In the genomic region with DNA sequence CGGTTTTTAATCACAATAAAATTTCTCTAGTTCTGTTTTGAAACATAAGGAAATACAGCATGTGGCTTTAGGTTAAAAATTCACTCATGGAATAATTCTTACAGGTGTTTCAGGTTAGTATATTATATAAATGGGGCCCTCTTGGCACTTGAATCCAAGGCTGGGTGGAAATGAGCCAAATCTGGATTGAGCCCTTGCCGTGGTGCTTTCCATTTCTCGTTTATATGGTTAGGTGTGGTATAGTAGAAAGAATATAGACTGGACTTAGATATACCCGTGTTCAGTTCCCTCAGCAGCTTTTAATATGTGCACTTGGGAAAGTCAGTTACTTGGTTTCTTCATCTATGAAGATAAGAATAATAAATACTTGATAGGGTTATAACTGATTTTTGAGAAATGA, we compare ENCODE assay signal across 18 cellular contexts. TPM values are rescaled to one million over a fixed set of nuclear protein-coding genes. Genes with fewer than 3 reads are reported as not detected.
DNase-seq lines count a peak whose midpoint lies in the region; ATAC-seq, FAIRE-seq and TF ChIP-seq lines count a peak whose summit lies in the region.
"Had no signal": no experiment of that assay in that cellular context is flagged by ENCODE, and none has a peak within 500 bp of the region (broad histone marks: within the 10 kb centered on the region; RNA-seq: fewer than 3 reads in every experiment).

No MANE protein-coding gene starts in this region.

- no peak overlapping the region for H3K4ac ChIP-seq in IMR-90 (ENCODE audit: low read depth, low read length)

- BruUV-seq in IMR-90 (replicated peaks; lab: Mats Ljungman, UMichigan) = no TSS peak

- H3K4me1 Mint-ChIP-seq in CD8-positive, alpha-beta T cell (ENCODE audit: low read depth) = peaks cover 84% of the 10 kb centered on the region
- H3K4me1 Mint-ChIP-seq in natural killer cell = peaks cover 51 to 71% of the 10 kb centered on the region in 2 donors

- in situ Hi-C loops in IMR-90 (cut with MboI; ENCODE audit: low sequenced_read_pairs) = loop anchor here (25.0 kb wide), 1 partner anchor 967 kb away; no protein-coding TSS in a partner anchor

- H3K4me1 ChIP-seq in IMR-90 (ENCODE audit: control insufficient read depth, insufficient read depth, low read length) = peaks cover 10% of the 10 kb centered on the region
- peaks cover 23% of the 10 kb centered on the region for H3K4me1 ChIP-seq in colonic mucosa
- H3K4me1 ChIP-seq in mucosa of descending colon (ENCODE audit: low read depth) = peaks cover 46% of the 10 kb centered on the region
- H3K4me1 ChIP-seq in small intestine (ENCODE audit: control insufficient read depth in 2 of 2, insufficient read depth in 1 of 2, low read depth in 1 of 2, low read length in 1 of 2) = peaks cover 5 to 6% of the 10 kb centered on the region in 2 donors
- H3K4me1 ChIP-seq in CD8-positive, alpha-beta T cell (ENCODE audit: insufficient read depth, low read length) = peaks cover 41% of the 10 kb centered on the region

- POLR2A ChIA-PET in IMR-90 (lab: Charles Lee; ENCODE audit: unreplicated experiment) = no interaction called here
- POLR2A ChIA-PET in CD8-positive, alpha-beta T cell (lab: Charles Lee) = no interaction called here

- no peaks in the 10 kb centered on the region for H3K27me3 Mint-ChIP-seq in CD8-positive, alpha-beta T cell (ENCODE audit: low read depth)
- H3K27me3 Mint-ChIP-seq in natural killer cell (ENCODE audit: low read depth in 2 of 2) = no peaks in the 10 kb centered on the region
- H3K27me3 Mint-ChIP-seq: CD8-positive, alpha-beta memory T cell had no signal

- dilution Hi-C loops in IMR-90 (cut with HindIII; ENCODE audit: low sequenced_read_pairs, unreplicated experiment) = no loop called here

- no peak for DNase-seq in IMR-90
- DNase-seq in colonic mucosa = peak; percentile 82
- peak in 1 of 3 donors; percentile 86 for DNase-seq in mucosa of descending colon
- DNase-seq in small intestine = peak; percentile 76
- DNase-seq in NOMO-1 treated with dmso at 0.1 percent for 144 hours (lab: John Stamatoyannopoulos, UW; ENCODE audit: unreplicated experiment) = no peak
- no peak for DNase-seq in CD8-positive, alpha-beta T cell
- DNase-seq in DMS153 treated with DMSO at 0.1 percent for 48 hours (lab: John Stamatoyannopoulos, UW; ENCODE audit: unreplicated experiment) = no peak
- DNase-seq in natural killer cell = no peak
- DNase-seq: C1 segment of cervical spinal cord; CD8-positive, alpha-beta memory T cell; DMS 273 treated with DMSO at 0.1 percent for 48 hours; DMS53; DMS79 treated with DMSO at 0.1 percent for 48 hours; GF-D8; GOT3 had no signal

- CTCF ChIA-PET in IMR-90 (lab: Yijun Ruan, JAX) = no interaction called here
- CTCF ChIA-PET in CD8-positive, alpha-beta T cell (lab: Charles Lee) = interaction anchor here (4.5 kb wide), 1 partner anchor 26 kb away, joined by 19 read pairs; no protein-coding TSS in a partner anchor

- no peak overlapping the region for H2AFZ ChIP-seq in IMR-90 (replicated peaks; ENCODE audit: low read length, poor library complexity)

- peaks cover 22% of the 10 kb centered on the region for H4K20me1 ChIP-seq in IMR-90 (ENCODE audit: insufficient read depth, low read length)

- 0 out of 2 replicates have a peak, but pooled peaks cover 6% of the 10 kb centered on the region for H3K36me3 ChIP-seq in IMR-90 (ENCODE audit: control insufficient read depth, insufficient read depth, low read length)
- no peaks in the 10 kb centered on the region for H3K36me3 ChIP-seq in colonic mucosa
- no peaks in the 10 kb centered on the region for H3K36me3 ChIP-seq in mucosa of descending colon (ENCODE audit: low read depth)
- H3K36me3 ChIP-seq in small intestine (ENCODE audit: control insufficient read depth in 2 of 2, insufficient read depth in 2 of 2, low read length in 2 of 2) = no peaks in the 10 kb centered on the region
- H3K36me3 ChIP-seq in CD8-positive, alpha-beta T cell (ENCODE audit: insufficient read depth, low read length) = no peaks in the 10 kb centered on the region

- H3K18ac ChIP-seq in IMR-90 (ENCODE audit: low read depth, low read length) = no peak overlapping the region

- H2AK9ac ChIP-seq in IMR-90 (replicated peaks; ENCODE audit: low read depth, low read length, poor library complexity) = no peak overlapping the region

- no peaks in the 10 kb centered on the region for H3K9me3 Mint-ChIP-seq in CD8-positive, alpha-beta T cell
- no peaks in the 10 kb centered on the region for H3K9me3 Mint-ChIP-seq in natural killer cell
- H3K9me3 Mint-ChIP-seq: CD8-positive, alpha-beta memory T cell had no signal

- WGBS in IMR-90 (ENCODE audit: extremely low coverage in 2 of 2, insufficient read length in 1 of 2), 2 experiments = no CpG with 5 or more reads among the region's 4 CpGs
- 10 to 46% (median 23%) methylated on average over 4 of the region's 4 CpGs for WGBS in small intestine, 3 donors

- no peak overlapping the region for H3K23ac ChIP-seq in IMR-90 (ENCODE audit: low read depth, low read length)

- TF ChIP-seq CTCF in IMR-90 (conservative IDR thresholded peaks at IDR 0.05; ENCODE audit: low read depth, low read length) = no peak
- no peak for TF ChIP-seq CTCF in colonic mucosa (IDR thresholded peaks at IDR 0.05)
- TF ChIP-seq CTCF in mucosa of descending colon (IDR thresholded peaks at IDR 0.05) = no peak
- TF ChIP-seq CTCF in CD8-positive, alpha-beta T cell (IDR thresholded peaks at IDR 0.05) = no peak
- TF ChIP-seq CTCF in natural killer cell (IDR thresholded peaks at IDR 0.05) = no peak

- no peak overlapping the region for H2BK20ac ChIP-seq in IMR-90 (ENCODE audit: low read depth, low read length)

- peak; percentile 19 for ATAC-seq in IMR-90 (ENCODE audit: low read depth)
- ATAC-seq in mucosa of descending colon = peak; percentile 84
- no peak for ATAC-seq in CD8-positive, alpha-beta T cell
- ATAC-seq in natural killer cell = no peak

- peaks cover 8% of the 10 kb centered on the region; the same call in 1 of the 2 replicates for H3K9me1 ChIP-seq in IMR-90 (ENCODE audit: insufficient read depth, low read length)

- no peak overlapping the region for H4K91ac ChIP-seq in IMR-90 (ENCODE audit: insufficient read depth, low read depth, low read length)

- H3K9ac ChIP-seq in IMR-90 (ENCODE audit: low read depth, low read length) (no peak overlapping the region), colonic mucosa (ENCODE audit: low read depth in 2 of 2, low read length in 2 of 2) (no peak overlapping the region)

- H2BK120ac ChIP-seq in IMR-90 (ENCODE audit: low read depth, low read length) = no peak overlapping the region

- no peak overlapping the region for H2AK5ac ChIP-seq in IMR-90 (ENCODE audit: low read depth, low read length)

- H3K27me3 ChIP-seq in IMR-90 (ENCODE audit: control insufficient read depth, insufficient read depth, low read length) = no peaks in the 10 kb centered on the region
- no peaks in the 10 kb centered on the region for H3K27me3 ChIP-seq in colonic mucosa
- no peaks in the 10 kb centered on the region for H3K27me3 ChIP-seq in small intestine (ENCODE audit: control insufficient read depth in 2 of 2, insufficient read depth in 2 of 2, low read length in 2 of 2)
- H3K27me3 ChIP-seq in CD8-positive, alpha-beta T cell (ENCODE audit: insufficient read depth, low read length) = no peaks in the 10 kb centered on the region

- 0 out of 4 replicates have a peak overlapping the region, but pooled peaks of 1 of the 2 experiments have one; percentile 20 for H4K8ac ChIP-seq in IMR-90 (ENCODE audit: low read depth in 2 of 2, low read length in 2 of 2)

- H3K4me3 Mint-ChIP-seq in CD8-positive, alpha-beta T cell = no peak overlapping the region
- H3K4me3 Mint-ChIP-seq in natural killer cell = no peak overlapping the region
- H3K4me3 Mint-ChIP-seq: CD8-positive, alpha-beta memory T cell had no signal

- TF ChIP-seq POLR2A in IMR-90 (IDR thresholded peaks at IDR 0.05; ENCODE audit: low read depth, low read length) = no peak

- H3K14ac ChIP-seq in IMR-90 (replicated peaks; ENCODE audit: low read depth, low read length) = no peak overlapping the region

- H2BK15ac ChIP-seq in IMR-90 (ENCODE audit: low read depth, low read length) = no peak overlapping the region

- FAIRE-seq in small intestine (lab: Jason Lieb, UNC) = no peak
- FAIRE-seq: D721Med, GM12891, H54 had no signal

- no peak overlapping the region for H4K5ac ChIP-seq in IMR-90 (ENCODE audit: low read depth, low read length)

- intact Hi-C loops in IMR-90 (cut with micrococcal nuclease) = loop anchor here (2.0 kb wide), 1 partner anchor 14 kb away; no protein-coding TSS in a partner anchor
- intact Hi-C loops in colonic mucosa (cut with DNase I) = no loop called here
- intact Hi-C loops in mucosa of descending colon (cut with DNase I, micrococcal nuclease) = no loop called here
- intact Hi-C loops in CD8-positive, alpha-beta T cell (cut with DNase I, micrococcal nuclease) = loop anchor here in 1 of 2 experiments (5.0 kb wide), 1 partner anchor 33 kb away; no protein-coding TSS in a partner anchor
- intact Hi-C loops in natural killer cell (cut with micrococcal nuclease) = no loop called here

- peaks cover 26 to 66% of the 10 kb centered on the region in 2 experiments for H3K79me1 ChIP-seq in IMR-90 (ENCODE audit: low read depth in 1 of 2, low read length in 2 of 2)

- no peak overlapping the region for H3K4me3 ChIP-seq in IMR-90 (ENCODE audit: insufficient read depth, low read depth, low read length)
- H3K4me3 ChIP-seq in colonic mucosa = no peak overlapping the region
- no peak overlapping the region for H3K4me3 ChIP-seq in mucosa of descending colon
- H3K4me3 ChIP-seq in small intestine (ENCODE audit: low read depth in 1 of 2, low read length in 2 of 2) = no peak overlapping the region
- H3K4me3 ChIP-seq in CD8-positive, alpha-beta T cell (ENCODE audit: low read depth, low read length) = no peak overlapping the region

- H2BK5ac ChIP-seq in IMR-90 (ENCODE audit: low read depth, low read length, poor library complexity, severe bottlenecking) = no peak overlapping the region

- no peak overlapping the region for H3K4me2 ChIP-seq in IMR-90 (ENCODE audit: low read depth, low read length)

- peaks cover 47% of the 10 kb centered on the region for H3K36me3 Mint-ChIP-seq in CD8-positive, alpha-beta T cell
- no peaks in the 10 kb centered on the region for H3K36me3 Mint-ChIP-seq in natural killer cell

- no peak overlapping the region for H3K56ac ChIP-seq in IMR-90 (ENCODE audit: extremely low read depth, insufficient read depth, low read length)

- no peak for TF ChIP-seq RAD21 in IMR-90 (IDR thresholded peaks at IDR 0.05; ENCODE audit: low read length)

- H3K27ac ChIP-seq in IMR-90 (ENCODE audit: insufficient read depth, low read length) (no peak overlapping the region), colonic mucosa (peak overlapping the region; percentile 65), small intestine (ENCODE audit: low read depth in 1 of 2, low read length in 1 of 2) (no peak overlapping the region)
- H3K27ac ChIP-seq in CD8-positive, alpha-beta T cell (ENCODE audit: low read depth, low read length) = no peak overlapping the region

- H3K9me3 ChIP-seq in IMR-90 (ENCODE audit: control insufficient read depth, insufficient read depth, low read length) (no peaks in the 10 kb centered on the region), colonic mucosa (no peaks in the 10 kb centered on the region), mucosa of descending colon (no peaks in the 10 kb centered on the region), small intestine (ENCODE audit: control insufficient read depth, low read depth) (no peaks in the 10 kb centered on the region)
- no peaks in the 10 kb centered on the region for H3K9me3 ChIP-seq in CD8-positive, alpha-beta T cell (ENCODE audit: low read length)

- no peak overlapping the region for H3K27ac Mint-ChIP-seq in CD8-positive, alpha-beta T cell
- H3K27ac Mint-ChIP-seq in natural killer cell = no peak overlapping the region

RNA-seq across cellular contexts. Expression of gene ZFP91, which starts 16.0 kb away (rescaled TPM):
- 25.3 and 43.0 TPM in 2 replicates for total RNA-seq in IMR-90 (2012; rRNA removed)
- polyA plus RNA-seq in IMR-90 (2012; rRNA removed) = 18.1 and 20.7 TPM in 2 replicates
- 3.4 and 5.3 TPM in 2 replicates for polyA plus RNA-seq in IMR-90 (2012; cell fraction: cytosol; rRNA removed)
- polyA plus RNA-seq in IMR-90 (2012; cell fraction: nucleus; rRNA removed; ENCODE audit: low replicate concordance) = 2.9 and 18.9 TPM in 2 replicates
- total RNA-seq in colonic mucosa = 10 to 100 TPM; 60.9 to 92.0 TPM
- total RNA-seq in mucosa of descending colon = 10 to 100 TPM; 70.0 to 93.9 (median 75.3) TPM
- polyA plus RNA-seq in small intestine = 10 to 100 TPM; 24.8 to 31.0 (median 24.9) TPM
- total RNA-seq in CD8-positive, alpha-beta T cell = 10 to 100 TPM; 56.1 to 56.5 TPM
- total RNA-seq in natural killer cell = 10 to 100 TPM; 54.8 to 61.8 (median 57.8) TPM

RNA-seq across cellular contexts. Expression of gene LPXN, which starts 19.2 kb away (rescaled TPM):
- total RNA-seq in IMR-90 (2012; rRNA removed) = 11.9 and 13.4 TPM in 2 replicates
- 15.2 and 15.7 TPM in 2 replicates for polyA plus RNA-seq in IMR-90 (2012; rRNA removed)
- 6.9 and 10.3 TPM in 2 replicates for polyA plus RNA-seq in IMR-90 (2012; cell fraction: cytosol; rRNA removed)
- polyA plus RNA-seq in IMR-90 (2012; cell fraction: nucleus; rRNA removed; ENCODE audit: low replicate concordance) = 8.6 and 12.5 TPM in 2 replicates
- total RNA-seq in colonic mucosa = 1 to 10 TPM; 7.8 to 10.0 TPM
- 10 to 100 TPM; 10.7 to 20.1 (median 12.7) TPM for total RNA-seq in mucosa of descending colon
- polyA plus RNA-seq in small intestine = 10 to 100 TPM in 1 of 3 donors, 1 to 10 TPM in 2; 5.3 to 10.3 (median 6.9) TPM
- 10 to 100 TPM; 28.1 to 31.3 TPM for total RNA-seq in CD8-positive, alpha-beta T cell
- total RNA-seq in natural killer cell = 100 to 1,000 TPM in 1 of 3 donors, 10 to 100 TPM in 2; 81.0 to 123 (median 92.5) TPM

RNA-seq across cellular contexts. Expression of gene CNTF, which starts 27.6 kb away (rescaled TPM):
- 2.3 and 3.3 TPM in 2 replicates for total RNA-seq in IMR-90 (2012; rRNA removed)
- 1.1 and 1.2 TPM in 2 replicates for polyA plus RNA-seq in IMR-90 (2012; rRNA removed)
- polyA plus RNA-seq in IMR-90 (2012; cell fraction: cytosol; rRNA removed) = 0.08 and 0.39 TPM in 2 replicates
- polyA plus RNA-seq in IMR-90 (2012; cell fraction: nucleus; rRNA removed; ENCODE audit: low replicate concordance) = 0.91 and 5.2 TPM in 2 replicates
- 1 to 10 TPM; 1.8 to 2.1 TPM for total RNA-seq in colonic mucosa
- total RNA-seq in mucosa of descending colon = 1 to 10 TPM; 2.0 to 2.6 (median 2.5) TPM
- under 1 TPM in 1 of 3 donors, not detected in 2; 0.63 TPM for polyA plus RNA-seq in small intestine
- 1 to 10 TPM; 3.7 TPM for total RNA-seq in CD8-positive, alpha-beta T cell
- 1 to 10 TPM; 3.6 to 5.5 (median 4.9) TPM for total RNA-seq in natural killer cell
- polyA plus RNA-seq: CD8-positive, alpha-beta memory T cell had no signal

Comparison
In these comparisons a context has a peak if more than half of its experiments do, and no peak if none do; other contexts are left out.
1. ATAC-seq: peak in IMR-90 (single experiment) and mucosa of descending colon (single experiment); none in CD8-positive, alpha-beta T cell (single experiment) and natural killer cell (0 of 3).
2. DNase-seq: peak in colonic mucosa (single experiment) and small intestine (single experiment); none in IMR-90 (single experiment), NOMO-1 treated with dmso at 0.1 percent for 144 hours (single experiment), CD8-positive, alpha-beta T cell (0 of 7), DMS153 treated with DMSO at 0.1 percent for 48 hours (single experiment) and natural killer cell (single experiment).